Comparison of ENCODE assay signal across 14 cellular contexts in genomic region chr19:46271488-46272197, GRCh38. TPM values are rescaled to one million over a fixed set of nuclear protein-coding genes. Genes with fewer than 3 reads are reported as not detected.
DNase-seq lines count a peak whose midpoint lies in the region; ATAC-seq, FAIRE-seq and TF ChIP-seq lines count a peak whose summit lies in the region.
"Had no signal": no experiment of that assay in that cellular context is flagged by ENCODE, and none has a peak within 500 bp of the region (broad histone marks: within the 10 kb centered on the region; RNA-seq: fewer than 3 reads in every experiment).

No MANE protein-coding gene starts in this region.

- H3K4me1 ChIP-seq in skeletal muscle satellite cell (ENCODE audit: control insufficient read depth, insufficient read depth, low read length): peaks cover 14% of the 10 kb centered on the region
- H3K4me1 ChIP-seq: suprapubic skin had no signal

- no peak for ATAC-seq in HG03039 (IDR thresholded peaks at IDR 0.05; ENCODE audit: unreplicated experiment)
- no peak for ATAC-seq in GM21576 (IDR thresholded peaks at IDR 0.05; ENCODE audit: unreplicated experiment)
- ATAC-seq: sciatic nerve had no signal

- peaks cover 34% of the 10 kb centered on the region for H3K27me3 ChIP-seq in skeletal muscle satellite cell (ENCODE audit: control insufficient read depth, insufficient read depth, low read length)

- TF ChIP-seq CTCF in epithelial cell of proximal tubule (conservative IDR thresholded peaks at IDR 0.05; ENCODE audit: low read depth, low read length): no peak

- peak overlapping the region; percentile 44 for H3K4me2 ChIP-seq in skeletal muscle satellite cell (ENCODE audit: low read length)

- FAIRE-seq in RCC 7860 (lab: Jason Lieb, UNC): peak; percentile 97
- FAIRE-seq: A204.1 had no signal

- H3K4me3 ChIP-seq in epithelial cell of proximal tubule (ENCODE audit: low read depth, low read length): no peak overlapping the region
- no peak overlapping the region for H3K4me3 ChIP-seq in skeletal muscle satellite cell (ENCODE audit: low read length)
- H3K4me3 ChIP-seq: coronary artery, suprapubic skin had no signal

- peak; percentile 16 for DNase-seq in activated CD4-positive, alpha-beta T cell treated with anti-CD3 and anti-CD28 coated beads for 48 hours
- DNase-seq in activated CD4-positive, alpha-beta T cell treated with anti-CD3 and anti-CD28 coated beads, Interleukin-2, amount 50 U/mL, for 1 hour: no peak
- DNase-seq in RCC 7860 (ENCODE audit: low spot score) (peak; percentile 97), epithelial cell of proximal tubule (ENCODE audit: low read depth) (peak; percentile 98), COLO668 (lab: John Stamatoyannopoulos, UW; ENCODE audit: unreplicated experiment) (no peak)
- DNase-seq: KG1, left cardiac atrium had no signal

- no peaks in the 10 kb centered on the region for H3K36me3 ChIP-seq in skeletal muscle satellite cell (ENCODE audit: insufficient read depth, low read length)
- H3K36me3 ChIP-seq: suprapubic skin had no signal

- H3K9ac ChIP-seq in skeletal muscle satellite cell (ENCODE audit: low read depth, low read length): no peak overlapping the region

- H3K9me3 ChIP-seq in skeletal muscle satellite cell (replicated peaks; ENCODE audit: low read length): no peaks in the 10 kb centered on the region
- H3K9me3 ChIP-seq: suprapubic skin had no signal

RNA-seq across cellular contexts. Expression of gene HIF3A, which starts 25.2 kb away (rescaled TPM):
- 0.23 TPM in 1 of 2 replicates, not detected in the other for total RNA-seq in epithelial cell of proximal tubule
- 11.4 and 12.4 TPM in 2 replicates for total RNA-seq in skeletal muscle satellite cell (2012; rRNA removed)

RNA-seq across cellular contexts. Expression of gene IGFL1, which starts 42.1 kb away (rescaled TPM):
- total RNA-seq in epithelial cell of proximal tubule: not detected in 2 replicates
- not detected in 2 replicates for total RNA-seq in skeletal muscle satellite cell (2012; rRNA removed)
- total RNA-seq: left cardiac atrium, sciatic nerve, suprapubic skin had no signal

Comparison
In these comparisons a context has a peak if more than half of its experiments do, and no peak if none do; other contexts are left out.
1. DNase-seq: peak in activated CD4-positive, alpha-beta T cell treated with anti-CD3 and anti-CD28 coated beads for 48 hours (single experiment), RCC 7860 (single experiment) and epithelial cell of proximal tubule (single experiment); none in activated CD4-positive, alpha-beta T cell treated with anti-CD3 and anti-CD28 coated beads, Interleukin-2, amount 50 U/mL, for 1 hour (single experiment) and COLO668 (single experiment).